ENCODE assay signal across 13 cellular contexts in genomic region chr5:134568339-134568700, GRCh38. TPM values are rescaled to one million over a fixed set of nuclear protein-coding genes. Genes with fewer than 3 reads are reported as not detected.
A peak's percentile ranks its signal among the peaks of the same experiment; 100 is the strongest.
DNase-seq lines count a peak whose midpoint lies in the region; ATAC-seq, FAIRE-seq and TF ChIP-seq lines count a peak whose summit lies in the region.
"Had no signal": no experiment of that assay in that cellular context is flagged by ENCODE, and none has a peak within 500 bp of the region (broad histone marks: within the 10 kb centered on the region; RNA-seq: fewer than 3 reads in every experiment).

No MANE protein-coding gene starts in this region.

- H3K27ac ChIP-seq in colonic mucosa: peak overlapping the region; percentile 55
- peak overlapping the region; percentile 65 for H3K27ac ChIP-seq in muscle layer of duodenum (ENCODE audit: low read length)
- peak overlapping the region; percentile 64 to 70 for H3K27ac ChIP-seq in thoracic aorta
- peak overlapping the region in 2 of 4 donors; percentile 40 to 57 for H3K27ac ChIP-seq in body of pancreas
- H3K27ac ChIP-seq: brain microvascular endothelial cell had no signal

- no peaks in the 10 kb centered on the region for H3K9me3 Mint-ChIP-seq in activated T-cell treated with anti-CD3 and anti-CD28 coated beads, Interleukin-2, amount 50 U/mL, for 24 hours
- H3K9me3 Mint-ChIP-seq in activated T-cell treated with anti-CD3 and anti-CD28 coated beads, Interleukin-2, amount 50 U/mL, for 72 hours: no peaks in the 10 kb centered on the region
- H3K9me3 Mint-ChIP-seq: nephron; stimulated activated naive CD8-positive, alpha-beta T cell treated with anti-CD3 and anti-CD28 coated beads, Interleukin-15, amount 100 ng/mL, for 72 hours had no signal

- 69 to 78% methylated on average over 2 to 5 of the region's 5 CpGs for WGBS in body of pancreas, 2 donors

- H3K4me3 ChIP-seq in colonic mucosa (no peak overlapping the region), muscle layer of duodenum (ENCODE audit: low read depth in 1 of 2, low read length in 2 of 2) (peak overlapping the region in 1 of 2 donors; percentile 16), thoracic aorta (no peak overlapping the region), body of pancreas (no peak overlapping the region)

- no peak overlapping the region for H3K4me3 Mint-ChIP-seq in activated T-cell treated with anti-CD3 and anti-CD28 coated beads, Interleukin-2, amount 50 U/mL, for 24 hours
- H3K4me3 Mint-ChIP-seq in activated T-cell treated with anti-CD3 and anti-CD28 coated beads, Interleukin-2, amount 50 U/mL, for 72 hours: no peak overlapping the region
- H3K4me3 Mint-ChIP-seq: nephron; stimulated activated naive CD8-positive, alpha-beta T cell treated with anti-CD3 and anti-CD28 coated beads, Interleukin-15, amount 100 ng/mL, for 72 hours had no signal

- H3K27ac Mint-ChIP-seq in activated T-cell treated with anti-CD3 and anti-CD28 coated beads, Interleukin-2, amount 50 U/mL, for 24 hours: peak overlapping the region; percentile 90
- H3K27ac Mint-ChIP-seq in activated T-cell treated with anti-CD3 and anti-CD28 coated beads, Interleukin-2, amount 50 U/mL, for 72 hours: no peak overlapping the region

- no peak for TF ChIP-seq CTCF in colonic mucosa (IDR thresholded peaks at IDR 0.05)
- TF ChIP-seq CTCF in thoracic aorta (IDR thresholded peaks at IDR 0.05): no peak
- no peak for TF ChIP-seq CTCF in GM13976 (IDR thresholded peaks at IDR 0.05; ENCODE audit: borderline replicate concordance, control extremely low read depth, extremely low read depth, insufficient read depth, missing control alignments)
- no peak for TF ChIP-seq CTCF in body of pancreas (IDR thresholded peaks at IDR 0.05)

- H3K27me3 ChIP-seq in colonic mucosa: no peaks in the 10 kb centered on the region
- no peaks in the 10 kb centered on the region for H3K27me3 ChIP-seq in muscle layer of duodenum (ENCODE audit: low read depth, low read length)
- H3K27me3 ChIP-seq in thoracic aorta (replicated peaks; ENCODE audit: insufficient read depth): no peaks in the 10 kb centered on the region
- no peaks in the 10 kb centered on the region for H3K27me3 ChIP-seq in body of pancreas
- H3K27me3 ChIP-seq: brain microvascular endothelial cell had no signal

- H3K9me3 ChIP-seq in colonic mucosa (no peaks in the 10 kb centered on the region), muscle layer of duodenum (ENCODE audit: control insufficient read depth in 1 of 2, low read length in 2 of 2) (no peaks in the 10 kb centered on the region), thoracic aorta (no peaks in the 10 kb centered on the region), body of pancreas (no peaks in the 10 kb centered on the region)

- H3K4me1 Mint-ChIP-seq in activated T-cell treated with anti-CD3 and anti-CD28 coated beads, Interleukin-2, amount 50 U/mL, for 24 hours (ENCODE audit: low read depth): peaks cover 13% of the 10 kb centered on the region
- H3K4me1 Mint-ChIP-seq in activated T-cell treated with anti-CD3 and anti-CD28 coated beads, Interleukin-2, amount 50 U/mL, for 72 hours (ENCODE audit: low read depth): peaks cover 11% of the 10 kb centered on the region

- no peak for FAIRE-seq in RCC 7860 (lab: Jason Lieb, UNC)

- in situ Hi-C loops in GM13976 (cut with MboI; ENCODE audit: low sequenced_read_pairs, unreplicated experiment): no loop called here

- no peak for ATAC-seq in activated T-cell treated with anti-CD3 and anti-CD28 coated beads, Interleukin-2, amount 50 U/mL, for 72 hours (replicated peaks in 1 of 2)
- no peak for ATAC-seq in thoracic aorta (ENCODE audit: insufficient number of reproducible peaks, low FRiP score, low read depth)
- no peak for ATAC-seq in body of pancreas
- ATAC-seq: stimulated activated naive CD8-positive, alpha-beta T cell treated with anti-CD3 and anti-CD28 coated beads, Interleukin-15, amount 100 ng/mL, for 72 hours had no signal

- TF ChIP-seq POLR2A in body of pancreas (IDR thresholded peaks at IDR 0.05): no peak

- H3K9ac ChIP-seq in colonic mucosa (ENCODE audit: low read depth in 2 of 2, low read length in 2 of 2): no peak overlapping the region

- peaks cover 96% of the 10 kb centered on the region for H3K36me3 Mint-ChIP-seq in activated T-cell treated with anti-CD3 and anti-CD28 coated beads, Interleukin-2, amount 50 U/mL, for 24 hours (ENCODE audit: low read depth)
- H3K36me3 Mint-ChIP-seq in activated T-cell treated with anti-CD3 and anti-CD28 coated beads, Interleukin-2, amount 50 U/mL, for 72 hours (ENCODE audit: insufficient read depth in 2 of 2): peaks cover 5 to 20% of the 10 kb centered on the region in 2 donors

- no peaks in the 10 kb centered on the region for H3K27me3 Mint-ChIP-seq in activated T-cell treated with anti-CD3 and anti-CD28 coated beads, Interleukin-2, amount 50 U/mL, for 24 hours
- H3K27me3 Mint-ChIP-seq in activated T-cell treated with anti-CD3 and anti-CD28 coated beads, Interleukin-2, amount 50 U/mL, for 72 hours (ENCODE audit: low read depth): no peaks in the 10 kb centered on the region
- H3K27me3 Mint-ChIP-seq: stimulated activated naive CD8-positive, alpha-beta T cell treated with anti-CD3 and anti-CD28 coated beads, Interleukin-15, amount 100 ng/mL, for 72 hours had no signal

- H3K36me3 ChIP-seq in colonic mucosa: peaks cover 18% of the 10 kb centered on the region
- H3K36me3 ChIP-seq in muscle layer of duodenum (ENCODE audit: control insufficient read depth in 1 of 2, insufficient read depth in 2 of 2, low read length in 2 of 2): peaks cover 51 to 81% of the 10 kb centered on the region in 2 donors
- H3K36me3 ChIP-seq in thoracic aorta: peaks cover 62% of the 10 kb centered on the region
- H3K36me3 ChIP-seq in body of pancreas (replicated peaks in 1 of 2; ENCODE audit: insufficient read depth in 1 of 2, low read depth in 2 of 2): peaks cover 23 to 37% of the 10 kb centered on the region in 2 donors

- intact Hi-C loops in colonic mucosa (cut with DNase I) (no loop called here), body of pancreas (cut with DNase I) (no loop called here)

- no peak for DNase-seq in activated T-cell treated with anti-CD3 and anti-CD28 coated beads, Interleukin-2, amount 50 U/mL, for 24 hours
- no peak for DNase-seq in activated T-cell treated with anti-CD3 and anti-CD28 coated beads, Interleukin-2, amount 50 U/mL, for 72 hours
- DNase-seq in colonic mucosa (no peak), thoracic aorta (ENCODE audit: low spot score) (no peak), GM13976 (ENCODE audit: low spot score) (no peak), body of pancreas (no peak), RCC 7860 (ENCODE audit: low spot score) (no peak)
- DNase-seq: brain microvascular endothelial cell; NCI-H2029; stimulated activated naive CD8-positive, alpha-beta T cell treated with anti-CD3 and anti-CD28 coated beads, Interleukin-15, amount 100 ng/mL, for 72 hours; T-helper 2 cell had no signal

- H3K4me1 ChIP-seq in colonic mucosa (peaks cover 3% of the 10 kb centered on the region), muscle layer of duodenum (ENCODE audit: control insufficient read depth in 1 of 2, insufficient read depth in 2 of 2, low read length in 2 of 2) (peaks cover 11 to 32% of the 10 kb centered on the region in 2 donors), thoracic aorta (ENCODE audit: control insufficient read depth in 1 of 2, low read depth in 2 of 2) (peaks cover 27 to 45% of the 10 kb centered on the region in 2 donors), body of pancreas (peaks cover 22% of the 10 kb centered on the region)

RNA-seq across cellular contexts. Expression of gene JADE2, which starts 42.9 kb away (rescaled TPM):
- 10 to 100 TPM; 87.0 to 88.8 TPM for total RNA-seq in activated T-cell treated with anti-CD3 and anti-CD28 coated beads, Interleukin-2, amount 50 U/mL, for 72 hours
- total RNA-seq in colonic mucosa (10 to 100 TPM; 24.1 to 33.3 TPM), thoracic aorta (10 to 100 TPM; 54.0 to 81.3 TPM), body of pancreas (10 to 100 TPM; 28.0 to 41.0 TPM)
